8 cellular contexts compared by ENCODE assay signal in the genomic region with DNA sequence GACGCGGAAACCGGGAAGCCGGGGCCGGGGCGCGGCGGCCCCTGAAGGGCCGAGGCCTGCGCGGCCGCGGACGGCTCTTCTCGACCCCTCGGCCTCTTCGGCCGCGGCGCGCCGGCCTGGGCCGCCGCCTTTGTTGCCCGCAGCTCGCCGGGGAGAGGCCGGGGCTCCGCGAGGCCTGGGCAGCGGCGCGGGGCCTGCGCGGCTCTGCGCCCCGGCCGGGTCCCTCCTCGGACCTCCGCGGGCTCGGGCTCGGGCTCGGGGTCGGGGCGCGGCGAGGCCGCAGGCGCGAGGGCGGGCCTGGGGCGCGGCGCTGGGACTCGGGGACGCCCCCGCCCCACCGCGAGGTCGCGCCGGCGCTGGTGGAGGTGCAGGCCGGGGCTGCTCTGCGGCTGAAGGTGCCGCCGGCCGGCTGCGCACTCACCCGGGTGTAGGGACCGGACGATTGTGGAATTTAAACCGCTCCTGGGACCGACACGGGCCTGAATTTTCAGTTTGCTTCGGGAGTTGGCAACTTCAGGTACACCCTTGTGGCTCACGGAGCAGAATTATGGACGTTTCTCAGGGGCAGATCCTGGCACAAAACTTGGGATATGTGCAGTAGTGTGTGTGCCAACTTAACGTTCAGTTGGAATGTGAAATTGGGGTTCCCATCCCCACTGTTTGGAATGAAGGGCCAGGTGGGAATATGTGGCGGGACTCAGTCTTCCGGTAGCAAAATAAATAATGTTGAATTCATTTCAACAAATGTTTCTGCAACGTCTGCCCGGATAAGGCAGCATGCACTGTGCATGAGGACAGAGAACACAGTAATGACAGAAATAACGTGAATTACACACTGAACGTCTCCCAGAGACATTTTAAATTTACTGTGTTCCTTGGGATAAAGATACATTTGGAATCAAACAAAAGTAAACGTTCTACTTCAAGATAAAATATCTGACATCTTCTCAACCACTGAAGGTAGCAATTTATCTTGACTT. TPM values are rescaled to one million over a fixed set of nuclear protein-coding genes. Genes with fewer than 3 reads are reported as not detected.
DNase-seq lines count a peak whose midpoint lies in the region; ATAC-seq and TF ChIP-seq lines count a peak whose summit lies in the region.

No MANE protein-coding gene starts in this region.

- peaks cover 2% of the 10 kb centered on the region for H3K4me1 ChIP-seq in effector memory CD4-positive, alpha-beta T cell (ENCODE audit: control insufficient read depth, insufficient read depth, low read length, poor library complexity, severe bottlenecking)
- H3K4me1 ChIP-seq in transverse colon, result peaks cover 19 to 57% (median 34%) of the 10 kb centered on the region in 4 donors

- no peak for TF ChIP-seq EP300 in transverse colon (IDR thresholded peaks at IDR 0.05; ENCODE audit: low read depth)

- in situ Hi-C loops in transverse colon (cut with MboI; ENCODE audit: low pct_ligation_motif_present in 1 of 4, low pct_unique_long_range_greater_than_20kb in 1 of 4, low sequenced_read_pairs in 3 of 4), result loop anchor here in 2 of 4 donors (10.0 to 25.0 kb wide), 2 partner anchors 75 to 148 kb away; no protein-coding TSS in a partner anchor

- ATAC-seq in GM19035 (IDR thresholded peaks at IDR 0.05; ENCODE audit: unreplicated experiment), result peak; percentile 54
- peak; percentile 58 for ATAC-seq in HG03108 (IDR thresholded peaks at IDR 0.05; ENCODE audit: unreplicated experiment)

- WGBS in transverse colon (ENCODE audit: low coverage in 1 of 2), 2 donors, result 1 to 18% methylated on average over 5 to 82 of the region's 87 CpGs

- H3K36me3 ChIP-seq in effector memory CD4-positive, alpha-beta T cell (ENCODE audit: control insufficient read depth, insufficient read depth, low read length), result no peaks in the 10 kb centered on the region
- no peaks in the 10 kb centered on the region for H3K36me3 ChIP-seq in transverse colon

- peak; percentile 28 for TF ChIP-seq POLR2A in transverse colon (IDR thresholded peaks at IDR 0.05)

- CTCF ChIA-PET in RWPE1 (lab: Yijun Ruan, JAX), result no interaction called here

- TF ChIP-seq CTCF in RWPE1 (conservative IDR thresholded peaks at IDR 0.05; ENCODE audit: low read depth) (no peak), transverse colon (IDR thresholded peaks at IDR 0.05) (no peak)

- POLR2A ChIA-PET in RWPE1 (lab: Yijun Ruan, JAX; ENCODE audit: low non-redundant PET), result interaction anchor here (0.7 kb wide), 1 partner anchor 19 kb away, joined by 3 read pairs; no protein-coding TSS in a partner anchor

- DNase-seq in DMS 273 (lab: John Stamatoyannopoulos, UW; ENCODE audit: unreplicated experiment) (peak; percentile 67), RWPE1 (ENCODE audit: low spot score) (peak; percentile 26), lung microvascular endothelial cell (ENCODE audit: low read depth in 2 of 2) (peak; percentile 42 to 56), transverse colon (peak; percentile 49), NCI-H1436 (lab: John Stamatoyannopoulos, UW) (no peak)
- DNase-seq in effector memory CD4-positive, alpha-beta T cell, result no peak

- no peaks in the 10 kb centered on the region for H3K9me3 ChIP-seq in effector memory CD4-positive, alpha-beta T cell (ENCODE audit: control insufficient read depth, low read length)
- H3K9me3 ChIP-seq in transverse colon, result no peaks in the 10 kb centered on the region

- peak overlapping the region; percentile 46 for H3K4me3 ChIP-seq in effector memory CD4-positive, alpha-beta T cell (ENCODE audit: insufficient read depth, low read depth, low read length, poor library complexity, severe bottlenecking)
- H3K4me3 ChIP-seq in transverse colon, result peak overlapping the region; percentile 66 to 91 (median 84)

- peaks cover 5% of the 10 kb centered on the region for H3K27me3 ChIP-seq in effector memory CD4-positive, alpha-beta T cell (replicated peaks; ENCODE audit: control insufficient read depth, insufficient read depth, low read length, poor library complexity, severe bottlenecking)
- no peaks in the 10 kb centered on the region for H3K27me3 ChIP-seq in transverse colon

- intact Hi-C loops in transverse colon (cut with DNase I; ENCODE audit: low total_unique reads), result loop anchor here (10.0 kb wide), 1 partner anchor 85 kb away; the partner anchor contains the start of gene RTTN

- H3K27ac ChIP-seq in RWPE1 (peak overlapping the region; percentile 84), transverse colon (peak overlapping the region; percentile 92 to 96 (median 93))
- H3K27ac ChIP-seq in effector memory CD4-positive, alpha-beta T cell (ENCODE audit: insufficient read depth, low read length, poor library complexity, severe bottlenecking), result no peak overlapping the region

RNA-seq across cellular contexts. Expression of gene SOCS6, which starts 0.8 kb away (rescaled TPM):
- total RNA-seq in lung microvascular endothelial cell, result 14.2 and 23.8 TPM in 2 replicates
- total RNA-seq in transverse colon, result 10 to 100 TPM; 11.5 to 47.8 (median 46.1) TPM

Comparison
In these comparisons a context has a peak if more than half of its experiments do, and no peak if none do; other contexts are left out.
1. DNase-seq: peak in DMS 273 (single experiment), RWPE1 (single experiment), lung microvascular endothelial cell (2 of 2) and transverse colon (single experiment); none in effector memory CD4-positive, alpha-beta T cell (0 of 3) and NCI-H1436 (single experiment).